In genomic region chr3:158642474-158643210, GRCh38 we compare ENCODE assay signal across 1 cellular context.
TF ChIP-seq lines count a peak whose summit lies in the region.

No MANE protein-coding gene starts in this region.

TF ChIP-seq in A549, 52 proteins besides CTCF, POLR2A, EP300 and RAD21:
- TF ChIP-seq FOSL2 (IDR thresholded peaks at IDR 0.05) (no peak), FOSL2 (CRISPR knock-in tag; IDR thresholded peaks at IDR 0.05) (peak; percentile 19; the same call in 1 of the 2 replicates), KDM5A (IDR thresholded peaks at IDR 0.05) (no peak), KDM1A (IDR thresholded peaks at IDR 0.05; ENCODE audit: low read depth) (no peak), RNF2 (IDR thresholded peaks at IDR 0.05; ENCODE audit: borderline replicate concordance, low read depth) (no peak)
TF ChIP-seq in A549: peak in this region for 1.
